1 cellular context compared by ENCODE assay signal in genomic region chr20:13455713-13456112, GRCh38.
TF ChIP-seq lines count a peak whose summit lies in the region.

No MANE protein-coding gene starts in this region.

TF ChIP-seq in WTC11, 78 proteins besides CTCF, POLR2A, EP300 and RAD21 (continued from another document):
- TF ChIP-seq, protein P1, sequence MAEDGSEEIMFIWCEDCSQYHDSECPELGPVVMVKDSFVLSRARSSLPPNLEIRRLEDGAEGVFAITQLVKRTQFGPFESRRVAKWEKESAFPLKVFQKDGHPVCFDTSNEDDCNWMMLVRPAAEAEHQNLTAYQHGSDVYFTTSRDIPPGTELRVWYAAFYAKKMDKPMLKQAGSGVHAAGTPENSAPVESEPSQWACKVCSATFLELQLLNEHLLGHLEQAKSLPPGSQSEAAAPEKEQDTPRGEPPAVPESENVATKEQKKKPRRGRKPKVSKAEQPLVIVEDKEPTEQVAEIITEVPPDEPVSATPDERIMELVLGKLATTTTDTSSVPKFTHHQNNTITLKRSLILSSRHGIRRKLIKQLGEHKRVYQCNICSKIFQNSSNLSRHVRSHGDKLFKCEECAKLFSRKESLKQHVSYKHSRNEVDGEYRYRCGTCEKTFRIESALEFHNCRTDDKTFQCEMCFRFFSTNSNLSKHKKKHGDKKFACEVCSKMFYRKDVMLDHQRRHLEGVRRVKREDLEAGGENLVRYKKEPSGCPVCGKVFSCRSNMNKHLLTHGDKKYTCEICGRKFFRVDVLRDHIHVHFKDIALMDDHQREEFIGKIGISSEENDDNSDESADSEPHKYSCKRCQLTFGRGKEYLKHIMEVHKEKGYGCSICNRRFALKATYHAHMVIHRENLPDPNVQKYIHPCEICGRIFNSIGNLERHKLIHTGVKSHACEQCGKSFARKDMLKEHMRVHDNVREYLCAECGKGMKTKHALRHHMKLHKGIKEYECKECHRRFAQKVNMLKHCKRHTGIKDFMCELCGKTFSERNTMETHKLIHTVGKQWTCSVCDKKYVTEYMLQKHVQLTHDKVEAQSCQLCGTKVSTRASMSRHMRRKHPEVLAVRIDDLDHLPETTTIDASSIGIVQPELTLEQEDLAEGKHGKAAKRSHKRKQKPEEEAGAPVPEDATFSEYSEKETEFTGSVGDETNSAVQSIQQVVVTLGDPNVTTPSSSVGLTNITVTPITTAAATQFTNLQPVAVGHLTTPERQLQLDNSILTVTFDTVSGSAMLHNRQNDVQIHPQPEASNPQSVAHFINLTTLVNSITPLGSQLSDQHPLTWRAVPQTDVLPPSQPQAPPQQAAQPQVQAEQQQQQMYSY (CRISPR knock-in tag; IDR thresholded peaks at IDR 0.05): no peak
- TF ChIP-seq ZNF121 (CRISPR knock-in tag; IDR thresholded peaks at IDR 0.05) (no peak), PREB (CRISPR knock-in tag; IDR thresholded peaks at IDR 0.05; ENCODE audit: borderline replicate concordance) (no peak)
TF ChIP-seq in WTC11: peak in this region for 0.
